In genomic region chr7:116177009-116177408, GRCh38 we compare ENCODE assay signal across 21 cellular contexts. TPM values are rescaled to one million over a fixed set of nuclear protein-coding genes. Genes with fewer than 3 reads are reported as not detected.
DNase-seq lines count a peak whose midpoint lies in the region; ATAC-seq and TF ChIP-seq lines count a peak whose summit lies in the region.
"Had no signal": no experiment of that assay in that cellular context is flagged by ENCODE, and none has a peak within 500 bp of the region (broad histone marks: within the 10 kb centered on the region; RNA-seq: fewer than 3 reads in every experiment).

No MANE protein-coding gene starts in this region.

- in situ Hi-C loops in brain microvascular endothelial cell (cut with HindIII; ENCODE audit: low pct_ligation_motif_present, low sequenced_read_pairs): no loop called here

- DNase-seq in A172 (ENCODE audit: low spot score): peak; percentile 53
- peak; percentile 19 for DNase-seq in HFFc6
- DNase-seq in brain microvascular endothelial cell: peak; percentile 88
- DNase-seq in iris pigment epithelial cell (ENCODE audit: low read depth): peak; percentile 97
- DNase-seq in effector memory CD8-positive, alpha-beta T cell: no peak
- no peak for DNase-seq in cerebellar cortex (ENCODE audit: low spot score)
- no peak for DNase-seq in NAMALWA (ENCODE audit: low spot score)
- DNase-seq: 8988T; activated CD4-positive, CD25-positive, alpha-beta regulatory T cell; KG1; left lung; naive B cell; NCI-H1436 treated with DMSO at 0.1 percent for 48 hours; NCI-H510A; stimulated activated naive CD4-positive, alpha-beta T cell treated with Interleukin-2 at 50 U/mL for 16 hours; T-helper 1 cell; uterus had no signal

- no peaks in the 10 kb centered on the region for H3K36me3 ChIP-seq in brain microvascular endothelial cell (replicated peaks)
- H3K36me3 ChIP-seq: left lung, right atrium auricular region, uterus had no signal

- no peak overlapping the region for H3K4me3 ChIP-seq in brain microvascular endothelial cell (ENCODE audit: low read depth, low read length)
- H3K4me3 ChIP-seq: GM23338, left lung, right atrium auricular region, uterus had no signal

- peaks cover 27% of the 10 kb centered on the region for H3K4me1 Mint-ChIP-seq in HFFc6 (ENCODE audit: low read depth)
- H3K4me1 Mint-ChIP-seq in effector memory CD8-positive, alpha-beta T cell (ENCODE audit: low read depth in 2 of 2): peaks cover 0 to 3% of the 10 kb centered on the region in 2 donors
- H3K4me1 Mint-ChIP-seq: naive B cell had no signal

- no peak overlapping the region; the same call in 1 of the 2 replicates for H3K27ac Mint-ChIP-seq in HFFc6
- H3K27ac Mint-ChIP-seq in effector memory CD8-positive, alpha-beta T cell: no peak overlapping the region
- H3K27ac Mint-ChIP-seq: GM23338, naive B cell had no signal

- H3K9me3 Mint-ChIP-seq in HFFc6: peaks cover 8% of the 10 kb centered on the region
- no peaks in the 10 kb centered on the region for H3K9me3 Mint-ChIP-seq in effector memory CD8-positive, alpha-beta T cell
- H3K9me3 Mint-ChIP-seq: activated naive CD4-positive, alpha-beta T cell treated with anti-CD3 and anti-CD28 coated beads, Interleukin-2, amount 50 U/mL, for 24 hours had no signal

- no peak for ATAC-seq in effector memory CD8-positive, alpha-beta T cell (replicated peaks)
- ATAC-seq in GM19023 (IDR thresholded peaks at IDR 0.05; ENCODE audit: unreplicated experiment): no peak
- ATAC-seq: GM23338, left lung had no signal

- H3K27ac ChIP-seq in brain microvascular endothelial cell: peak overlapping the region; percentile 80
- H3K27ac ChIP-seq: left lung, right atrium auricular region, uterus had no signal

- H3K4me3 Mint-ChIP-seq in HFFc6: peak overlapping the region; percentile 15; the same call in 1 of the 2 replicates
- no peak overlapping the region for H3K4me3 Mint-ChIP-seq in effector memory CD8-positive, alpha-beta T cell
- H3K4me3 Mint-ChIP-seq: activated naive CD4-positive, alpha-beta T cell treated with anti-CD3 and anti-CD28 coated beads, Interleukin-2, amount 50 U/mL, for 24 hours; GM23338; naive B cell had no signal

- no peaks in the 10 kb centered on the region for H3K27me3 ChIP-seq in brain microvascular endothelial cell (replicated peaks)
- H3K27me3 ChIP-seq: left lung, right atrium auricular region, uterus had no signal

- peaks cover 9% of the 10 kb centered on the region for H3K36me3 Mint-ChIP-seq in HFFc6 (ENCODE audit: low read depth)
- H3K36me3 Mint-ChIP-seq in effector memory CD8-positive, alpha-beta T cell (ENCODE audit: insufficient read depth): no peaks in the 10 kb centered on the region
- H3K36me3 Mint-ChIP-seq: activated naive CD4-positive, alpha-beta T cell treated with anti-CD3 and anti-CD28 coated beads, Interleukin-2, amount 50 U/mL, for 24 hours had no signal

- TF ChIP-seq CTCF in HFFc6 (IDR thresholded peaks at IDR 0.05): no peak
- no peak for TF ChIP-seq CTCF in brain microvascular endothelial cell (IDR thresholded peaks at IDR 0.05; ENCODE audit: low read depth, low read length, missing control alignments)

- no peaks in the 10 kb centered on the region for H3K27me3 Mint-ChIP-seq in HFFc6 (ENCODE audit: insufficient read depth)
- peaks cover 1 to 2% of the 10 kb centered on the region in 2 donors for H3K27me3 Mint-ChIP-seq in effector memory CD8-positive, alpha-beta T cell
- H3K27me3 Mint-ChIP-seq: activated naive CD4-positive, alpha-beta T cell treated with anti-CD3 and anti-CD28 coated beads, Interleukin-2, amount 50 U/mL, for 24 hours had no signal

RNA-seq across cellular contexts. Expression of gene TES, which starts 33.3 kb away (rescaled TPM):
- 0.96 and 1.8 TPM in 2 replicates for total RNA-seq in A172 (2014; rRNA removed; shearing (Covaris generic))
- 10 to 100 TPM; 10.4 to 29.3 (median 22.4) TPM for total RNA-seq in HFFc6 (2021; fragmentation: NEBNext Ultra II Directional; extraction: Animal tissue kit (Norgen Biotek cat#: 25700))

Comparison
In these comparisons a context has a peak if more than half of its experiments do, and no peak if none do; other contexts are left out.
1. DNase-seq: peak in A172 (single experiment), HFFc6 (single experiment), brain microvascular endothelial cell (single experiment) and iris pigment epithelial cell (single experiment); none in effector memory CD8-positive, alpha-beta T cell (0 of 3), cerebellar cortex (single experiment) and NAMALWA (single experiment).